In the genomic region with DNA sequence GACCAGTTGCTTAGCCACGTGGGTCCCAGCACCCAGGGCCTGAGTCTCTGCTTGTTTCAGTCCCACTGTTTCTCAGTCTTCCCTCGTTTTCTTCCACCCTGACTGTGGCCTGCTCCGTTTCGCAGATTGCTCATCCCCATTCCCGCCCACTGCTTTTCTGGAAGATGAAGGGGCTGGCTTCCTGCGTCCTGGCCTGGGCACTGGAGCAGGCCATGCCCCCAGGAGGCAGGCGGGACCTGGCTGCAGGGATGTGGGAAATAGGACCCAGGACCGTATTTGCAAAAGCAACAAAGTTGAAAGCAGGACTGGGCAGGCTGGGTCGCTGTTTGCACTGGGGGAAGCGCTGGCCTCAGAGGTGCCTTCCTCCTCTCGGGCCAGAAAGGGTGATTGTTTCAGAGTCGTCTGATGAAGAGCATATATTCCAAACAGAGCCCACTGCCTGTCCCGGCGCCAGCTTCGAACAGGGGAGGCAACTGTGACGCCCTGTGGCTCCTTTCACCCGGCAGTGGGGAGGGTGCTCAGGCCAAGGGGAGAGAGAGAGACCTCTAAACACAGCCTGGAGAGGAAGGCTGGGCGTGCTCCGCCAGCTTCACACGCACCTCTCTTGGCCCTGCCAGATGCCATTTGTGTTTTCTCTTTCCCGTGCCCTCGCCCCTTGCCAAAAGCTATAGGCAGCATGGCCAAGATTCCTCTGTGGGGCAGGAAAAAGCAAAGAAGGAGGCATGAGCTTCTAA, we compare ENCODE assay signal across 10 cellular contexts.
DNase-seq lines count a peak whose midpoint lies in the region; TF ChIP-seq lines count a peak whose summit lies in the region.
"Had no signal": no experiment of that assay in that cellular context is flagged by ENCODE, and none has a peak within 500 bp of the region (broad histone marks: within the 10 kb centered on the region; RNA-seq: fewer than 3 reads in every experiment).

No MANE protein-coding gene starts in this region.

- H3K4me1 Mint-ChIP-seq in type B pancreatic cell (ENCODE audit: unreplicated experiment): peaks cover 37% of the 10 kb centered on the region

- no peaks in the 10 kb centered on the region for H3K36me3 Mint-ChIP-seq in type B pancreatic cell

- CTCF ChIA-PET in RWPE1 (lab: Yijun Ruan, JAX): no interaction called here

- WGBS in esophagus muscularis mucosa: 63% methylated on average over 22 of the region's 22 CpGs

- no peak for TF ChIP-seq EP300 in esophagus muscularis mucosa (IDR thresholded peaks at IDR 0.05)

- H3K9me3 ChIP-seq in esophagus muscularis mucosa: no peaks in the 10 kb centered on the region
- no peaks in the 10 kb centered on the region for H3K9me3 ChIP-seq in mucosa of stomach (ENCODE audit: control insufficient read depth, low read length)

- POLR2A ChIA-PET in RWPE1 (lab: Yijun Ruan, JAX; ENCODE audit: low non-redundant PET): no interaction called here

- TF ChIP-seq POLR2A in esophagus muscularis mucosa (IDR thresholded peaks at IDR 0.05; ENCODE audit: low read depth): no peak

- TF ChIP-seq CTCF in RWPE1 (conservative IDR thresholded peaks at IDR 0.05; ENCODE audit: low read depth): no peak
- no peak for TF ChIP-seq CTCF in esophagus muscularis mucosa (IDR thresholded peaks at IDR 0.05)
- TF ChIP-seq CTCF in type B pancreatic cell (conservative IDR thresholded peaks at IDR 0.05): no peak

- H3K36me3 ChIP-seq in esophagus muscularis mucosa (no peaks in the 10 kb centered on the region), mucosa of stomach (ENCODE audit: control insufficient read depth, insufficient read depth, low read length) (no peaks in the 10 kb centered on the region)

- DNase-seq in RWPE1 (ENCODE audit: low spot score) (no peak), esophagus muscularis mucosa (ENCODE audit: extremely low spot score) (no peak), type B pancreatic cell (ENCODE audit: extremely low spot score, unreplicated experiment) (no peak), NOMO-1 treated with DMSO at 0.1 percent for 48 hours (lab: John Stamatoyannopoulos, UW; ENCODE audit: unreplicated experiment) (no peak), NCI-H524 (lab: John Stamatoyannopoulos, UW) (no peak), T-helper 1 cell (no peak)
- DNase-seq: activated CD4-positive, alpha-beta T cell treated with anti-CD3 and anti-CD28 coated beads for 4 hours; NCI-H2081 treated with DMSO at 0.1 percent for 48 hours; SHP77 had no signal

- H3K27me3 ChIP-seq in esophagus muscularis mucosa (no peaks in the 10 kb centered on the region), mucosa of stomach (ENCODE audit: control insufficient read depth, insufficient read depth, low read length) (no peaks in the 10 kb centered on the region)

- H3K27ac ChIP-seq in RWPE1 (peak overlapping the region; percentile 50), esophagus muscularis mucosa (replicated peaks in 1 of 4) (peak overlapping the region; percentile 54 to 68 (median 62))

- H3K4me3 Mint-ChIP-seq in type B pancreatic cell: no peak overlapping the region

- H3K4me1 ChIP-seq in esophagus muscularis mucosa (peaks cover 32 to 48% (median 38%) of the 10 kb centered on the region in 4 donors), mucosa of stomach (ENCODE audit: control insufficient read depth, insufficient read depth, low read length) (peaks cover 88% of the 10 kb centered on the region)

- H3K9me3 Mint-ChIP-seq in type B pancreatic cell: no peaks in the 10 kb centered on the region

- intact Hi-C loops in esophagus muscularis mucosa (cut with DNase I): no loop called here

- no peaks in the 10 kb centered on the region for H3K27me3 Mint-ChIP-seq in type B pancreatic cell

- H3K4me3 ChIP-seq in esophagus muscularis mucosa: no peak overlapping the region
- H3K4me3 ChIP-seq in mucosa of stomach (ENCODE audit: low read length): no peak overlapping the region

- H3K9ac ChIP-seq in mucosa of stomach (ENCODE audit: low read length): peak overlapping the region; percentile 11

- H3K27ac Mint-ChIP-seq in type B pancreatic cell: peak overlapping the region; percentile 62
